12 cellular contexts compared by ENCODE assay signal in genomic region chr7:41882745-41883527, GRCh38.
DNase-seq lines count a peak whose midpoint lies in the region; ATAC-seq and TF ChIP-seq lines count a peak whose summit lies in the region.
"Had no signal": no experiment of that assay in that cellular context is flagged by ENCODE, and none has a peak within 500 bp of the region (broad histone marks: within the 10 kb centered on the region; RNA-seq: fewer than 3 reads in every experiment).

No MANE protein-coding gene starts in this region.

- H3K27me3 Mint-ChIP-seq in CD4-positive, alpha-beta memory T cell, result no peaks in the 10 kb centered on the region
- no peaks in the 10 kb centered on the region for H3K27me3 Mint-ChIP-seq in activated naive CD8-positive, alpha-beta T cell treated with anti-CD3 and anti-CD28 coated beads, Interleukin-2, amount 10 ng/mL, durations not matched to agents 7 days and 5 days
- no peaks in the 10 kb centered on the region for H3K27me3 Mint-ChIP-seq in CD8-positive, alpha-beta T cell (ENCODE audit: low read depth)

- peaks cover 15 to 30% (median 17%) of the 10 kb centered on the region in 4 donors for H3K4me1 Mint-ChIP-seq in CD4-positive, alpha-beta memory T cell
- peaks cover 21% of the 10 kb centered on the region for H3K4me1 Mint-ChIP-seq in activated naive CD8-positive, alpha-beta T cell treated with anti-CD3 and anti-CD28 coated beads, Interleukin-2, amount 10 ng/mL, durations not matched to agents 7 days and 5 days
- H3K4me1 Mint-ChIP-seq in CD8-positive, alpha-beta T cell (ENCODE audit: low read depth), result peaks cover 22% of the 10 kb centered on the region

- H3K4me3 Mint-ChIP-seq in CD4-positive, alpha-beta memory T cell, result peak overlapping the region in 6 of 8 donors; percentile 10 to 87 (median 49)
- no peak overlapping the region for H3K4me3 Mint-ChIP-seq in activated naive CD8-positive, alpha-beta T cell treated with anti-CD3 and anti-CD28 coated beads, Interleukin-2, amount 10 ng/mL, durations not matched to agents 7 days and 5 days
- no peak overlapping the region for H3K4me3 Mint-ChIP-seq in CD8-positive, alpha-beta T cell

- H3K4me3 ChIP-seq in CD4-positive, alpha-beta memory T cell (ENCODE audit: low read length in 2 of 2), result no peak overlapping the region
- no peak overlapping the region for H3K4me3 ChIP-seq in uterus
- H3K4me3 ChIP-seq in CD8-positive, alpha-beta T cell (ENCODE audit: low read depth, low read length), result no peak overlapping the region
- no peak overlapping the region for H3K4me3 ChIP-seq in psoas muscle

- H3K9me3 ChIP-seq in CD4-positive, alpha-beta memory T cell (ENCODE audit: control insufficient read depth in 1 of 2, low read length in 2 of 2), result no peaks in the 10 kb centered on the region
- H3K9me3 ChIP-seq in uterus (no peaks in the 10 kb centered on the region), psoas muscle (no peaks in the 10 kb centered on the region)
- H3K9me3 ChIP-seq in CD8-positive, alpha-beta T cell (ENCODE audit: low read length), result no peaks in the 10 kb centered on the region

- H3K27me3 ChIP-seq in CD4-positive, alpha-beta memory T cell (ENCODE audit: insufficient read depth, low read length), result no peaks in the 10 kb centered on the region
- H3K27me3 ChIP-seq in uterus, result no peaks in the 10 kb centered on the region
- no peaks in the 10 kb centered on the region for H3K27me3 ChIP-seq in CD8-positive, alpha-beta T cell (ENCODE audit: insufficient read depth, low read length)
- H3K27me3 ChIP-seq in psoas muscle (ENCODE audit: insufficient read depth in 3 of 3, low read length in 2 of 3), result peaks cover 0 to 2% (median 0%) of the 10 kb centered on the region in 3 donors

- DNase-seq in CD4-positive, alpha-beta memory T cell, result no peak
- no peak for DNase-seq in activated naive CD8-positive, alpha-beta T cell treated with anti-CD3 and anti-CD28 coated beads, Interleukin-2, amount 10 ng/mL, durations not matched to agents 7 days and 5 days
- DNase-seq in uterus (no peak), psoas muscle (no peak), HPDE6-E6E7 (ENCODE audit: extremely low spot score) (no peak)
- DNase-seq in CD8-positive, alpha-beta T cell, result no peak
- DNase-seq: foreskin fibroblast, NCI-H1417 treated with DMSO at 0.1 percent for 48 hours, SW 1271 had no signal

- no peak for TF ChIP-seq POLR2A in uterus (IDR thresholded peaks at IDR 0.05)

- 72 to 80% (median 72%) methylated on average over 17 of the region's 17 CpGs for WGBS in psoas muscle, 3 donors

- POLR2A ChIA-PET in CD4-positive, alpha-beta memory T cell (lab: Charles Lee; ENCODE audit: partially characterized antibody), result no interaction called here
- POLR2A ChIA-PET in activated naive CD8-positive, alpha-beta T cell treated with anti-CD3 and anti-CD28 coated beads, Interleukin-2, amount 10 ng/mL, durations not matched to agents 7 days and 5 days (lab: Charles Lee), result no interaction called here
- POLR2A ChIA-PET in CD8-positive, alpha-beta T cell (lab: Charles Lee), result no interaction called here

- intact Hi-C loops in CD4-positive, alpha-beta memory T cell (cut with micrococcal nuclease), result no loop called here
- intact Hi-C loops in uterus (cut with DNase I; ENCODE audit: low total_unique reads), result no loop called here
- intact Hi-C loops in CD8-positive, alpha-beta T cell (cut with DNase I, micrococcal nuclease), result no loop called here
- intact Hi-C loops in psoas muscle (cut with DNase I), result no loop called here

- no peaks in the 10 kb centered on the region for H3K36me3 ChIP-seq in CD4-positive, alpha-beta memory T cell (ENCODE audit: insufficient read depth, low read length)
- no peaks in the 10 kb centered on the region for H3K36me3 ChIP-seq in uterus
- H3K36me3 ChIP-seq in CD8-positive, alpha-beta T cell (ENCODE audit: insufficient read depth, low read length), result no peaks in the 10 kb centered on the region
- H3K36me3 ChIP-seq in psoas muscle (ENCODE audit: insufficient read depth in 1 of 2, low read depth in 1 of 2), result no peaks in the 10 kb centered on the region

- CTCF ChIA-PET in CD4-positive, alpha-beta memory T cell (lab: Charles Lee; ENCODE audit: partially characterized antibody), result interaction anchor here (0.9 kb wide), 1 partner anchor 58 kb away, joined by 4 read pairs; no protein-coding TSS in a partner anchor
- CTCF ChIA-PET in CD8-positive, alpha-beta T cell (lab: Charles Lee), result no interaction called here

- H3K36me3 Mint-ChIP-seq in CD4-positive, alpha-beta memory T cell, result no peaks in the 10 kb centered on the region
- H3K36me3 Mint-ChIP-seq in activated naive CD8-positive, alpha-beta T cell treated with anti-CD3 and anti-CD28 coated beads, Interleukin-2, amount 10 ng/mL, durations not matched to agents 7 days and 5 days, result peaks cover 31% of the 10 kb centered on the region
- no peaks in the 10 kb centered on the region for H3K36me3 Mint-ChIP-seq in CD8-positive, alpha-beta T cell

- TF ChIP-seq CTCF in uterus (IDR thresholded peaks at IDR 0.05) (no peak), psoas muscle (IDR thresholded peaks at IDR 0.05) (no peak)
- TF ChIP-seq CTCF in CD8-positive, alpha-beta T cell (IDR thresholded peaks at IDR 0.05), result no peak

- H3K9me3 Mint-ChIP-seq in CD4-positive, alpha-beta memory T cell, result peaks cover 0 to 4% (median under 1%) of the 10 kb centered on the region in 8 donors
- peaks cover 11% of the 10 kb centered on the region for H3K9me3 Mint-ChIP-seq in activated naive CD8-positive, alpha-beta T cell treated with anti-CD3 and anti-CD28 coated beads, Interleukin-2, amount 10 ng/mL, durations not matched to agents 7 days and 5 days
- no peaks in the 10 kb centered on the region for H3K9me3 Mint-ChIP-seq in CD8-positive, alpha-beta T cell

- peak; percentile 34 for ATAC-seq in GM19397 (IDR thresholded peaks at IDR 0.05; ENCODE audit: unreplicated experiment)
- peak; percentile 29 for ATAC-seq in HG03066 (IDR thresholded peaks at IDR 0.05; ENCODE audit: low read depth, unreplicated experiment)
- ATAC-seq in activated naive CD8-positive, alpha-beta T cell treated with anti-CD3 and anti-CD28 coated beads, Interleukin-2, amount 10 ng/mL, durations not matched to agents 7 days and 5 days (ENCODE audit: low read depth), result no peak
- no peak for ATAC-seq in CD8-positive, alpha-beta T cell
- ATAC-seq in psoas muscle, result no peak
- ATAC-seq: HCT116 had no signal

- H3K4me1 ChIP-seq in CD4-positive, alpha-beta memory T cell (ENCODE audit: insufficient read depth, low read length), result peaks cover 15% of the 10 kb centered on the region
- H3K4me1 ChIP-seq in uterus, result peaks cover 0 to 10% of the 10 kb centered on the region in 2 donors
- H3K4me1 ChIP-seq in CD8-positive, alpha-beta T cell (ENCODE audit: insufficient read depth, low read length), result peaks cover 10% of the 10 kb centered on the region
- no peaks in the 10 kb centered on the region for H3K4me1 ChIP-seq in psoas muscle

- H3K27ac ChIP-seq in CD4-positive, alpha-beta memory T cell (ENCODE audit: low read depth, low read length), result no peak overlapping the region
- H3K27ac ChIP-seq in uterus (no peak overlapping the region), psoas muscle (no peak overlapping the region)
- H3K27ac ChIP-seq in CD8-positive, alpha-beta T cell (ENCODE audit: low read depth, low read length), result no peak overlapping the region

- peak overlapping the region in 5 of 7 donors; percentile 44 to 97 (median 84) for H3K27ac Mint-ChIP-seq in CD4-positive, alpha-beta memory T cell
- peak overlapping the region; percentile 99 for H3K27ac Mint-ChIP-seq in activated naive CD8-positive, alpha-beta T cell treated with anti-CD3 and anti-CD28 coated beads, Interleukin-2, amount 10 ng/mL, durations not matched to agents 7 days and 5 days
- no peak overlapping the region for H3K27ac Mint-ChIP-seq in CD8-positive, alpha-beta T cell

Comparison
In these comparisons a context has a peak if more than half of its experiments do, and no peak if none do; other contexts are left out.
1. H3K4me3 Mint-ChIP-seq: peak in CD4-positive, alpha-beta memory T cell (6 of 8); none in activated naive CD8-positive, alpha-beta T cell treated with anti-CD3 and anti-CD28 coated beads, Interleukin-2, amount 10 ng/mL, durations not matched to agents 7 days and 5 days (single experiment) and CD8-positive, alpha-beta T cell (single experiment).
2. ATAC-seq: peak in GM19397 (single experiment) and HG03066 (single experiment); none in activated naive CD8-positive, alpha-beta T cell treated with anti-CD3 and anti-CD28 coated beads, Interleukin-2, amount 10 ng/mL, durations not matched to agents 7 days and 5 days (single experiment), CD8-positive, alpha-beta T cell (single experiment) and psoas muscle (0 of 4).